1 cellular context compared by ENCODE assay signal in genomic region chr15:90716317-90716975, GRCh38.
TF ChIP-seq lines count a peak whose summit lies in the region.

No MANE protein-coding gene starts in this region.

TF ChIP-seq in GM23338, 12 proteins besides CTCF, POLR2A, EP300 and RAD21 (continued from another document):
- TF ChIP-seq EZH2phosphoT487 (IDR thresholded peaks at IDR 0.05; ENCODE audit: unreplicated experiment): no peak
- TF ChIP-seq REST (IDR thresholded peaks at IDR 0.05; ENCODE audit: unreplicated experiment): no peak
- TF ChIP-seq ZNF331 (CRISPR knock-in tag; IDR thresholded peaks at IDR 0.05; ENCODE audit: low read depth): no peak
- no peak for TF ChIP-seq EZH2 (IDR thresholded peaks at IDR 0.05; ENCODE audit: low read depth, unreplicated experiment)
- TF ChIP-seq, protein P1, sequence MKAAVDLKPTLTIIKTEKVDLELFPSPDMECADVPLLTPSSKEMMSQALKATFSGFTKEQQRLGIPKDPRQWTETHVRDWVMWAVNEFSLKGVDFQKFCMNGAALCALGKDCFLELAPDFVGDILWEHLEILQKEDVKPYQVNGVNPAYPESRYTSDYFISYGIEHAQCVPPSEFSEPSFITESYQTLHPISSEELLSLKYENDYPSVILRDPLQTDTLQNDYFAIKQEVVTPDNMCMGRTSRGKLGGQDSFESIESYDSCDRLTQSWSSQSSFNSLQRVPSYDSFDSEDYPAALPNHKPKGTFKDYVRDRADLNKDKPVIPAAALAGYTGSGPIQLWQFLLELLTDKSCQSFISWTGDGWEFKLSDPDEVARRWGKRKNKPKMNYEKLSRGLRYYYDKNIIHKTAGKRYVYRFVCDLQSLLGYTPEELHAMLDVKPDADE (IDR thresholded peaks at IDR 0.05): no peak
TF ChIP-seq in GM23338: peak in this region for 0.
